ENCODE assay signal across 13 cellular contexts in the genomic region with DNA sequence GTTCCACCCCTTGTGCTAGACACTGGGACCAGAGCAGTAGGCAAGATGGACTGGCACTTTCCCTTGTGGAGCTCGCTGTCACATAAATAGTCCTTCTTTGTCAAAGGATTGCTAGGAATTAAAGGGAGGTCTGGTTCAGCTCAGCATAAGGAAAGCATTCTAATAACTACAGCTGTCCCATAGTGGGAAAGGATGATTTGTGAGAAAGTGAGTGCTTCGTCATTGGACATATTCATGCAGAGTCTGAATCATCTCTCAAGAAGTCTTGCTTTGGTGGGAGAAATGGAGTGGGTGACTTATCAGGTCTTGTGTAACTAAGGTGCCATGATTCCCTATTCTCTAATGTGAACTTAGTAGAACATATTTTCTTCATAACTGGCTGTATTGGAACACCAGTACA. TPM values are rescaled to one million over a fixed set of nuclear protein-coding genes. Genes with fewer than 3 reads are reported as not detected.
DNase-seq lines count a peak whose midpoint lies in the region; ATAC-seq and TF ChIP-seq lines count a peak whose summit lies in the region.
"Had no signal": no experiment of that assay in that cellular context is flagged by ENCODE, and none has a peak within 500 bp of the region (broad histone marks: within the 10 kb centered on the region; RNA-seq: fewer than 3 reads in every experiment).

No MANE protein-coding gene starts in this region.

- H3F3A ChIP-seq in DOHH2 (ENCODE audit: control insufficient read depth, insufficient read depth) = no peaks in the 10 kb centered on the region

- H3K9me3 ChIP-seq in DOHH2 (ENCODE audit: control insufficient read depth, insufficient read depth, low read length) = no peaks in the 10 kb centered on the region
- no peaks in the 10 kb centered on the region for H3K9me3 ChIP-seq in naive thymus-derived CD4-positive, alpha-beta T cell (ENCODE audit: control insufficient read depth in 2 of 3, low read length in 3 of 3)
- H3K9me3 ChIP-seq: neutrophil had no signal

- no peaks in the 10 kb centered on the region for H3K9me2 ChIP-seq in DOHH2 (replicated peaks; ENCODE audit: control insufficient read depth, low read length)

- no peak overlapping the region for H3K4me3 Mint-ChIP-seq in naive thymus-derived CD4-positive, alpha-beta T cell
- no peak overlapping the region for H3K4me3 Mint-ChIP-seq in chondrocyte (ENCODE audit: unreplicated experiment)
- no peak overlapping the region for H3K4me3 Mint-ChIP-seq in activated naive CD8-positive, alpha-beta T cell treated with anti-CD3 and anti-CD28 coated beads for 36 hours
- H3K4me3 Mint-ChIP-seq: activated T-helper 1 cell treated with anti-CD3 and anti-CD28 coated beads, Interleukin-12 subunit alpha, Interleukin-12 subunit beta, Interleukin-2, Interleukin-4 antibody, amounts not matched to agents 30 ng/mL and 10 ng/mL and 1 ng/mL, durations not matched to agents 14 hours and 24 hours and 36 hours had no signal

- intact Hi-C loops in naive thymus-derived CD4-positive, alpha-beta T cell (cut with micrococcal nuclease) = no loop called here

- H3K27ac ChIP-seq in DOHH2 (ENCODE audit: low read depth, low read length) = peak overlapping the region; percentile 33
- no peak overlapping the region for H3K27ac ChIP-seq in naive thymus-derived CD4-positive, alpha-beta T cell (ENCODE audit: low read depth, low read length)
- H3K27ac ChIP-seq in RWPE1 = no peak overlapping the region
- H3K27ac ChIP-seq: neutrophil had no signal

- no peak overlapping the region for H3K27ac Mint-ChIP-seq in naive thymus-derived CD4-positive, alpha-beta T cell
- H3K27ac Mint-ChIP-seq in chondrocyte (ENCODE audit: unreplicated experiment) = no peak overlapping the region
- no peak overlapping the region for H3K27ac Mint-ChIP-seq in activated naive CD8-positive, alpha-beta T cell treated with anti-CD3 and anti-CD28 coated beads for 36 hours
- H3K27ac Mint-ChIP-seq: activated T-helper 1 cell treated with anti-CD3 and anti-CD28 coated beads, Interleukin-12 subunit alpha, Interleukin-12 subunit beta, Interleukin-2, Interleukin-4 antibody, amounts not matched to agents 30 ng/mL and 10 ng/mL and 1 ng/mL, durations not matched to agents 14 hours and 24 hours and 36 hours had no signal

- no peaks in the 10 kb centered on the region for H3K27me3 ChIP-seq in DOHH2 (ENCODE audit: control insufficient read depth, low read length)
- no peaks in the 10 kb centered on the region for H3K27me3 ChIP-seq in naive thymus-derived CD4-positive, alpha-beta T cell (ENCODE audit: control insufficient read depth in 2 of 2, insufficient read depth in 2 of 2, low read length in 2 of 2)

- CTCF ChIA-PET in naive thymus-derived CD4-positive, alpha-beta T cell (lab: Charles Lee) = no interaction called here
- CTCF ChIA-PET in RWPE1 (lab: Yijun Ruan, JAX) = no interaction called here

- H3K4me3 ChIP-seq in DOHH2 (ENCODE audit: low read length) (peak overlapping the region; percentile 44), cardiac fibroblast (replicated peaks in 1 of 2; ENCODE audit: low read depth in 2 of 2, low read length in 2 of 2) (no peak overlapping the region)
- H3K4me3 ChIP-seq in naive thymus-derived CD4-positive, alpha-beta T cell (ENCODE audit: low read length) = no peak overlapping the region
- H3K4me3 ChIP-seq: K562 had no signal

- peak overlapping the region; percentile 42 for H3K4me2 ChIP-seq in DOHH2 (ENCODE audit: low read length)

- H3K36me3 ChIP-seq in DOHH2 (ENCODE audit: control insufficient read depth, low read length) = no peaks in the 10 kb centered on the region
- H3K36me3 ChIP-seq in naive thymus-derived CD4-positive, alpha-beta T cell (ENCODE audit: control insufficient read depth in 2 of 3, insufficient read depth in 3 of 3, low read length in 3 of 3) = no peaks in the 10 kb centered on the region
- H3K36me3 ChIP-seq: neutrophil had no signal

- peaks cover 23% of the 10 kb centered on the region for H3K4me1 ChIP-seq in DOHH2 (ENCODE audit: control insufficient read depth, low read length)
- H3K4me1 ChIP-seq in naive thymus-derived CD4-positive, alpha-beta T cell (ENCODE audit: control insufficient read depth in 2 of 2, insufficient read depth in 2 of 2, low read length in 2 of 2) = no peaks in the 10 kb centered on the region

- H3K27me3 Mint-ChIP-seq in naive thymus-derived CD4-positive, alpha-beta T cell = peaks cover 0 to 31% (median 21%) of the 10 kb centered on the region in 5 donors
- H3K27me3 Mint-ChIP-seq in chondrocyte (ENCODE audit: low read depth) = peaks cover 7% of the 10 kb centered on the region
- H3K27me3 Mint-ChIP-seq in activated naive CD8-positive, alpha-beta T cell treated with anti-CD3 and anti-CD28 coated beads for 36 hours = peaks cover 11% of the 10 kb centered on the region

- peak; percentile 36 to 90 for DNase-seq in NOMO-1 (lab: John Stamatoyannopoulos, UW; ENCODE audit: unreplicated experiment in 2 of 2)
- DNase-seq in cardiac fibroblast (ENCODE audit: low read depth in 2 of 2) = peak; percentile 81 to 98
- no peak for DNase-seq in naive thymus-derived CD4-positive, alpha-beta T cell
- DNase-seq in RWPE1 (ENCODE audit: low spot score) = no peak
- no peak for DNase-seq in chondrocyte (ENCODE audit: low spot score)
- DNase-seq in NCI-H2227 treated with DMSO at 0.1 percent for 48 hours (lab: John Stamatoyannopoulos, UW) = no peak
- DNase-seq in activated naive CD8-positive, alpha-beta T cell treated with anti-CD3 and anti-CD28 coated beads for 36 hours = no peak
- DNase-seq: COR-L47, NCI-H2171 had no signal

- H3K4me1 Mint-ChIP-seq in naive thymus-derived CD4-positive, alpha-beta T cell = peaks cover 0 to 2% (median 0%) of the 10 kb centered on the region in 7 donors
- H3K4me1 Mint-ChIP-seq in chondrocyte (ENCODE audit: low read depth) = peaks cover 12% of the 10 kb centered on the region
- H3K4me1 Mint-ChIP-seq in activated naive CD8-positive, alpha-beta T cell treated with anti-CD3 and anti-CD28 coated beads for 36 hours = peaks cover under 1% of the 10 kb centered on the region

- peak; percentile 83 for ATAC-seq in naive thymus-derived CD4-positive, alpha-beta T cell
- ATAC-seq: K562 had no signal

- H3K36me3 Mint-ChIP-seq in naive thymus-derived CD4-positive, alpha-beta T cell = no peaks in the 10 kb centered on the region
- H3K36me3 Mint-ChIP-seq in chondrocyte (ENCODE audit: low read depth) = peaks cover 7% of the 10 kb centered on the region
- H3K36me3 Mint-ChIP-seq in activated naive CD8-positive, alpha-beta T cell treated with anti-CD3 and anti-CD28 coated beads for 36 hours = peaks cover 1% of the 10 kb centered on the region

- H4K20me1 ChIP-seq in DOHH2 (ENCODE audit: control insufficient read depth, insufficient read depth, low read depth, low read length) = no peaks in the 10 kb centered on the region

- H3K9me3 Mint-ChIP-seq in naive thymus-derived CD4-positive, alpha-beta T cell = peaks cover 0 to 2% (median 0%) of the 10 kb centered on the region in 11 donors
- H3K9me3 Mint-ChIP-seq in chondrocyte (ENCODE audit: low read depth) = peaks cover 5% of the 10 kb centered on the region
- no peaks in the 10 kb centered on the region for H3K9me3 Mint-ChIP-seq in activated naive CD8-positive, alpha-beta T cell treated with anti-CD3 and anti-CD28 coated beads for 36 hours
- H3K9me3 Mint-ChIP-seq: activated T-helper 1 cell treated with anti-CD3 and anti-CD28 coated beads, Interleukin-12 subunit alpha, Interleukin-12 subunit beta, Interleukin-2, Interleukin-4 antibody, amounts not matched to agents 30 ng/mL and 10 ng/mL and 1 ng/mL, durations not matched to agents 14 hours and 24 hours and 36 hours had no signal

- TF ChIP-seq CTCF in DOHH2 (IDR thresholded peaks at IDR 0.05; ENCODE audit: low read depth, low read length, poor library complexity, severe bottlenecking) (no peak), cardiac fibroblast (IDR thresholded peaks at IDR 0.05; ENCODE audit: low read depth, low read length) (no peak), RWPE1 (conservative IDR thresholded peaks at IDR 0.05; ENCODE audit: low read depth) (no peak), chondrocyte (IDR thresholded peaks at IDR 0.05) (no peak)

- POLR2A ChIA-PET in naive thymus-derived CD4-positive, alpha-beta T cell (lab: Charles Lee) = no interaction called here
- POLR2A ChIA-PET in RWPE1 (lab: Yijun Ruan, JAX; ENCODE audit: low non-redundant PET) = no interaction called here

- no peaks in the 10 kb centered on the region for H3K79me2 ChIP-seq in DOHH2 (ENCODE audit: control insufficient read depth, low read length)

RNA-seq across cellular contexts. Expression of a gene that starts 14.7 kb away (rescaled TPM):
- 1 to 10 TPM in 1 of 5 experiments, under 1 TPM in 3, not detected in 1; 0.37 to 2.1 (median 0.51) TPM for total RNA-seq in naive thymus-derived CD4-positive, alpha-beta T cell
- polyA plus RNA-seq in naive thymus-derived CD4-positive, alpha-beta T cell = not detected
- total RNA-seq in chondrocyte = 3.3 to 9.7 TPM (median 9.2 TPM) in 3 replicates
- total RNA-seq in activated naive CD8-positive, alpha-beta T cell treated with anti-CD3 and anti-CD28 coated beads for 36 hours = under 1 TPM; 0.20 to 0.47 TPM
- total RNA-seq: K562 had no signal
- polyA plus RNA-seq: K562 had no signal

Comparison
In these comparisons a context has a peak if more than half of its experiments do, and no peak if none do; other contexts are left out.
1. DNase-seq: peak in NOMO-1 (2 of 2) and cardiac fibroblast (2 of 2); none in naive thymus-derived CD4-positive, alpha-beta T cell (0 of 9), RWPE1 (single experiment), chondrocyte (single experiment), NCI-H2227 treated with DMSO at 0.1 percent for 48 hours (single experiment) and activated naive CD8-positive, alpha-beta T cell treated with anti-CD3 and anti-CD28 coated beads for 36 hours (single experiment).